11 cellular contexts compared by ENCODE assay signal in genomic region chr16:21116148-21116693, GRCh38. TPM values are rescaled to one million over a fixed set of nuclear protein-coding genes. Genes with fewer than 3 reads are reported as not detected.
DNase-seq lines count a peak whose midpoint lies in the region; FAIRE-seq and TF ChIP-seq lines count a peak whose summit lies in the region.
"Had no signal": no experiment of that assay in that cellular context is flagged by ENCODE, and none has a peak within 500 bp of the region (broad histone marks: within the 10 kb centered on the region; RNA-seq: fewer than 3 reads in every experiment).

No MANE protein-coding gene starts in this region.

- H3K27me3 Mint-ChIP-seq in astrocyte (ENCODE audit: low read depth, unreplicated experiment) (no peaks in the 10 kb centered on the region), nephron (ENCODE audit: low read depth) (no peaks in the 10 kb centered on the region)

- DNase-seq in NCI-H82 (lab: John Stamatoyannopoulos, UW) (peak; percentile 16), NCI-H82 treated with DMSO at 0.1 percent for 48 hours (lab: John Stamatoyannopoulos, UW; ENCODE audit: unreplicated experiment) (no peak), NB4 (ENCODE audit: low read depth) (peak; percentile 84), astrocyte (ENCODE audit: low read depth) (no peak), transverse colon (no peak), GM03348 (ENCODE audit: low spot score) (no peak), mammary epithelial cell (no peak)
- DNase-seq: 8988T, aorta had no signal

- no peak overlapping the region for H3K9ac ChIP-seq in astrocyte (ENCODE audit: low read length)
- H3K9ac ChIP-seq in mammary epithelial cell (ENCODE audit: insufficient read depth, low read length): no peak overlapping the region

- H2AFZ ChIP-seq in astrocyte (ENCODE audit: low read depth, low read length): peak overlapping the region; percentile 31
- H2AFZ ChIP-seq in mammary epithelial cell (ENCODE audit: low read depth, low read length): no peak overlapping the region

- H3K36me3 ChIP-seq in astrocyte (ENCODE audit: insufficient read depth, low read length) (no peaks in the 10 kb centered on the region), transverse colon (no peaks in the 10 kb centered on the region), mammary epithelial cell (ENCODE audit: insufficient read depth, low read length) (no peaks in the 10 kb centered on the region)

- no peaks in the 10 kb centered on the region for H3K4me1 ChIP-seq in astrocyte (ENCODE audit: insufficient read depth, low read length)
- H3K4me1 ChIP-seq in transverse colon: no peaks in the 10 kb centered on the region
- no peaks in the 10 kb centered on the region for H3K4me1 ChIP-seq in mammary epithelial cell (ENCODE audit: insufficient read depth, low read length)

- H4K20me1 ChIP-seq in astrocyte (ENCODE audit: insufficient read depth, low read length): no peaks in the 10 kb centered on the region
- no peaks in the 10 kb centered on the region for H4K20me1 ChIP-seq in mammary epithelial cell (ENCODE audit: insufficient read depth, low read length)

- dilution Hi-C loops in mammary epithelial cell (cut with HindIII; ENCODE audit: low sequenced_read_pairs): no loop called here

- no peak for TF ChIP-seq CTCF in NB4 (IDR thresholded peaks at IDR 0.05; ENCODE audit: low read depth, low read length)
- no peak for TF ChIP-seq CTCF in astrocyte (IDR thresholded peaks at IDR 0.05; ENCODE audit: insufficient read depth, low read depth, low read length)
- TF ChIP-seq CTCF in nephron (IDR thresholded peaks at IDR 0.05; ENCODE audit: unreplicated experiment in 3 of 3): no peak
- TF ChIP-seq CTCF in transverse colon (IDR thresholded peaks at IDR 0.05): no peak
- no peak for TF ChIP-seq CTCF in mammary epithelial cell (conservative IDR thresholded peaks at IDR 0.05 in 1 of 2, IDR thresholded peaks at IDR 0.05 in 1 of 2; ENCODE audit: extremely low read depth in 1 of 2, insufficient read depth in 1 of 2, low read depth in 1 of 2, low read length in 2 of 2)

- peaks cover 10% of the 10 kb centered on the region for H3K9me3 Mint-ChIP-seq in astrocyte (ENCODE audit: unreplicated experiment)
- peaks cover 2% of the 10 kb centered on the region for H3K9me3 Mint-ChIP-seq in nephron

- H3K9me3 ChIP-seq in astrocyte (ENCODE audit: insufficient read depth, low read depth, low read length) (no peaks in the 10 kb centered on the region), transverse colon (no peaks in the 10 kb centered on the region), mammary epithelial cell (replicated peaks; ENCODE audit: insufficient read depth, low read length) (no peaks in the 10 kb centered on the region)

- TF ChIP-seq POLR2A in NB4 (IDR thresholded peaks at IDR 0.05; ENCODE audit: extremely low read depth, insufficient read length) (no peak), transverse colon (IDR thresholded peaks at IDR 0.05) (no peak)

- no peak for TF ChIP-seq EP300 in transverse colon (IDR thresholded peaks at IDR 0.05; ENCODE audit: low read depth)

- in situ Hi-C loops in transverse colon (cut with MboI; ENCODE audit: low pct_ligation_motif_present in 1 of 4, low pct_unique_long_range_greater_than_20kb in 1 of 4, low sequenced_read_pairs in 3 of 4): no loop called here
- in situ Hi-C loops in mammary epithelial cell (cut with MboI; ENCODE audit: low sequenced_read_pairs in 2 of 2): no loop called here

- no peak overlapping the region for H3K27ac Mint-ChIP-seq in astrocyte (ENCODE audit: unreplicated experiment)
- H3K27ac Mint-ChIP-seq in nephron: no peak overlapping the region

- no peaks in the 10 kb centered on the region for H3K4me1 Mint-ChIP-seq in astrocyte (ENCODE audit: low read depth, unreplicated experiment)
- H3K4me1 Mint-ChIP-seq in nephron: no peaks in the 10 kb centered on the region

- 31 to 60% methylated on average over 4 to 13 of the region's 13 CpGs for WGBS in transverse colon (ENCODE audit: low coverage in 1 of 2), 2 donors
- 87% methylated on average over 13 of the region's 13 CpGs for WGBS in mammary epithelial cell (ENCODE audit: low coverage, missing lambda C conversion rate)

- no TSS peak for BruUV-seq in mammary epithelial cell (replicated peaks; lab: Mats Ljungman, UMichigan)

- no peaks in the 10 kb centered on the region for H3K79me2 ChIP-seq in astrocyte (ENCODE audit: insufficient read depth, low read length)
- no peaks in the 10 kb centered on the region for H3K79me2 ChIP-seq in mammary epithelial cell (ENCODE audit: insufficient read depth, low read length)

- peaks cover 3% of the 10 kb centered on the region for H3K36me3 Mint-ChIP-seq in astrocyte (ENCODE audit: low read depth, unreplicated experiment)
- no peaks in the 10 kb centered on the region for H3K36me3 Mint-ChIP-seq in nephron (ENCODE audit: low read depth)

- H3K4me2 ChIP-seq in astrocyte (ENCODE audit: low read length): peak overlapping the region; percentile 25
- no peak overlapping the region for H3K4me2 ChIP-seq in mammary epithelial cell (ENCODE audit: insufficient read depth, low read depth, low read length)

- H3K4me3 ChIP-seq in NB4 (ENCODE audit: low read depth, low read length): peak overlapping the region; percentile 46
- H3K4me3 ChIP-seq in astrocyte (ENCODE audit: insufficient read depth, low read depth, low read length): no peak overlapping the region
- H3K4me3 ChIP-seq in transverse colon: peak overlapping the region in 1 of 4 donors; percentile 11
- H3K4me3 ChIP-seq in mammary epithelial cell (replicated peaks in 1 of 3; ENCODE audit: insufficient read depth in 1 of 3, low read depth in 2 of 3, low read length in 3 of 3): no peak overlapping the region

- CTCF ChIA-PET in mammary epithelial cell (lab: Charles Lee; ENCODE audit: low non-redundant PET): no interaction called here

- H3K27me3 ChIP-seq in astrocyte (ENCODE audit: insufficient read depth, low read length): no peaks in the 10 kb centered on the region
- no peaks in the 10 kb centered on the region for H3K27me3 ChIP-seq in transverse colon
- no peaks in the 10 kb centered on the region for H3K27me3 ChIP-seq in mammary epithelial cell (ENCODE audit: insufficient read depth, low read length)

- intact Hi-C loops in transverse colon (cut with DNase I; ENCODE audit: low total_unique reads) (no loop called here), mammary epithelial cell (cut with micrococcal nuclease) (no loop called here)

- H3K4me3 Mint-ChIP-seq in astrocyte (ENCODE audit: unreplicated experiment): no peak overlapping the region
- peak overlapping the region in 2 of 3 experiments; percentile 28 to 38 for H3K4me3 Mint-ChIP-seq in nephron

- FAIRE-seq in astrocyte (lab: Jason Lieb, UNC): no peak

- H3K27ac ChIP-seq in astrocyte (ENCODE audit: low read depth, low read length) (no peak overlapping the region), transverse colon (no peak overlapping the region), mammary epithelial cell (ENCODE audit: insufficient read depth, low read depth, low read length) (no peak overlapping the region)

RNA-seq across cellular contexts. Expression of gene DNAH3, which starts 34.4 kb away (rescaled TPM):
- total RNA-seq in astrocyte (not detected in 2 replicates), transverse colon (10 to 100 TPM in 1 of 4 donors, 1 to 10 TPM in 3; 1.1 to 28.7 (median 5.5) TPM), mammary epithelial cell (1 to 10 TPM in 1 of 2 donors, under 1 TPM in 1; 0.54 to 1.3 TPM)
- polyA plus RNA-seq in mammary epithelial cell: 0.48 TPM
- not detected for polyA minus RNA-seq in mammary epithelial cell
- total RNA-seq: aorta, kidney epithelial cell had no signal
- polyA plus RNA-seq: aorta had no signal

RNA-seq across cellular contexts. Expression of gene LDAF1, which starts 42.3 kb away (rescaled TPM):
- 38.6 and 41.0 TPM in 2 replicates for total RNA-seq in astrocyte
- 10 to 100 TPM; 23.6 to 71.0 (median 59.3) TPM for total RNA-seq in transverse colon
- total RNA-seq in mammary epithelial cell: 100 to 1,000 TPM in 1 of 2 donors, 10 to 100 TPM in 1; 43.5 to 131 TPM
- 51.9 TPM for polyA plus RNA-seq in mammary epithelial cell
- polyA minus RNA-seq in mammary epithelial cell: 37.7 TPM

Comparison
In these comparisons a context has a peak if more than half of its experiments do, and no peak if none do; other contexts are left out.
1. DNase-seq: peak in NCI-H82 (single experiment) and NB4 (single experiment); none in NCI-H82 treated with DMSO at 0.1 percent for 48 hours (single experiment), astrocyte (single experiment), transverse colon (single experiment), GM03348 (single experiment) and mammary epithelial cell (single experiment).